In genomic region chr7:30841025-30841735, GRCh38 we compare ENCODE assay signal across 18 cellular contexts.
"Had no signal": no experiment of that assay in that cellular context is flagged by ENCODE, and none has a peak within 500 bp of the region (broad histone marks: within the 10 kb centered on the region; RNA-seq: fewer than 3 reads in every experiment).

No MANE protein-coding gene starts in this region.

- H3K4me1 Mint-ChIP-seq: activated naive CD8-positive, alpha-beta T cell treated with anti-CD3 and anti-CD28 coated beads, Interleukin-2, amount 50 U/mL, for 24 hours; immature natural killer cell; stimulated activated naive B cell treated with anti-CD40 and anti-IgM and Interleukin-4, amounts not matched to agents 10 μg/mL and 1 μg/mL and 100 μg/mL, for 72 hours had no signal

- H3K9ac ChIP-seq: parathyroid adenoma had no signal

- H3K4me3 Mint-ChIP-seq: activated naive CD4-positive, alpha-beta T cell treated with anti-CD3 and anti-CD28 coated beads for 36 hours; activated naive CD8-positive, alpha-beta T cell treated with anti-CD3 and anti-CD28 coated beads, Interleukin-2, amount 50 U/mL, for 24 hours; immature natural killer cell; stimulated activated naive B cell treated with anti-CD40 and anti-IgM and Interleukin-4, amounts not matched to agents 10 μg/mL and 1 μg/mL and 100 μg/mL, for 72 hours had no signal

- H3K9me3 Mint-ChIP-seq: activated naive CD4-positive, alpha-beta T cell treated with anti-CD3 and anti-CD28 coated beads for 36 hours; activated naive CD8-positive, alpha-beta T cell treated with anti-CD3 and anti-CD28 coated beads, Interleukin-2, amount 50 U/mL, for 24 hours; activated T-helper 2 cell treated with anti-CD3 and anti-CD28 coated beads, Interferon-gamma antibody, Interleukin-2, Interleukin-4, amounts not matched to agents 10 μg/mL and 5 μg/mL and 100 μg/mL, durations not matched to agents 14 hours and 24 hours and 36 hours; immature natural killer cell; stimulated activated naive B cell treated with anti-CD40 and anti-IgM and Interleukin-4, amounts not matched to agents 10 μg/mL and 1 μg/mL and 100 μg/mL, for 72 hours had no signal

- H2AFZ ChIP-seq: parathyroid adenoma had no signal

- H3K9me3 ChIP-seq: colonic mucosa, thyroid gland, uterus had no signal

- DNase-seq: activated CD4-positive, alpha-beta T cell treated with anti-CD3 and anti-CD28 coated beads, Interleukin-2, amount 50 U/mL, for 1 hour; activated naive CD4-positive, alpha-beta T cell treated with anti-CD3 and anti-CD28 coated beads for 36 hours; activated naive CD8-positive, alpha-beta T cell treated with anti-CD3 and anti-CD28 coated beads, Interleukin-2, amount 50 U/mL, for 24 hours; colonic mucosa; foreskin fibroblast; immature natural killer cell; mesendoderm; stimulated activated CD4-positive, alpha-beta T cell treated with anti-CD3 and anti-CD28 coated beads, Interleukin-15, amount 100 ng/mL, for 24 hours; stimulated activated CD4-positive, alpha-beta T cell treated with anti-CD3 and anti-CD28 coated beads, Interleukin-4, amount 100 ng/mL, for 1 hour; stimulated activated naive B cell treated with anti-CD40 and anti-IgM and Interleukin-4, amounts not matched to agents 10 μg/mL and 1 μg/mL and 100 μg/mL, for 72 hours; SW 1271; thyroid gland; uterus had no signal

- H3K4me1 ChIP-seq: colonic mucosa, parathyroid adenoma had no signal

- H3K36me3 Mint-ChIP-seq: immature natural killer cell; stimulated activated naive B cell treated with anti-CD40 and anti-IgM and Interleukin-4, amounts not matched to agents 10 μg/mL and 1 μg/mL and 100 μg/mL, for 72 hours had no signal

- H3K27ac Mint-ChIP-seq: activated naive CD4-positive, alpha-beta T cell treated with anti-CD3 and anti-CD28 coated beads for 36 hours; activated naive CD8-positive, alpha-beta T cell treated with anti-CD3 and anti-CD28 coated beads, Interleukin-2, amount 50 U/mL, for 24 hours; activated T-helper 2 cell treated with anti-CD3 and anti-CD28 coated beads, Interferon-gamma antibody, Interleukin-2, Interleukin-4, amounts not matched to agents 10 μg/mL and 5 μg/mL and 100 μg/mL, durations not matched to agents 14 hours and 24 hours and 36 hours; immature natural killer cell; stimulated activated naive B cell treated with anti-CD40 and anti-IgM and Interleukin-4, amounts not matched to agents 10 μg/mL and 1 μg/mL and 100 μg/mL, for 72 hours had no signal

- H3K27ac ChIP-seq: cardiac muscle cell, colonic mucosa, parathyroid adenoma had no signal

- H3K79me2 ChIP-seq: parathyroid adenoma had no signal

- H3K4me3 ChIP-seq: cardiac muscle cell, colonic mucosa, skin epidermis, thyroid gland, uterus had no signal

- H3K27me3 ChIP-seq: cardiac muscle cell, colonic mucosa, thyroid gland, uterus had no signal

- H3K27me3 Mint-ChIP-seq: activated naive CD8-positive, alpha-beta T cell treated with anti-CD3 and anti-CD28 coated beads, Interleukin-2, amount 50 U/mL, for 24 hours; stimulated activated naive B cell treated with anti-CD40 and anti-IgM and Interleukin-4, amounts not matched to agents 10 μg/mL and 1 μg/mL and 100 μg/mL, for 72 hours had no signal

- H3K36me3 ChIP-seq: cardiac muscle cell, colonic mucosa, thyroid gland, uterus had no signal

- ATAC-seq: activated naive CD8-positive, alpha-beta T cell treated with anti-CD3 and anti-CD28 coated beads, Interleukin-2, amount 50 U/mL, for 24 hours; esophagus mucosa; stimulated activated naive B cell treated with anti-CD40 and anti-IgM and Interleukin-4, amounts not matched to agents 10 μg/mL and 1 μg/mL and 100 μg/mL, for 72 hours had no signal
